ENCODE assay signal across 16 cellular contexts in genomic region chr19:43704002-43704705, GRCh38. TPM values are rescaled to one million over a fixed set of nuclear protein-coding genes. Genes with fewer than 3 reads are reported as not detected.
A peak's percentile ranks its signal among the peaks of the same experiment; 100 is the strongest.
DNase-seq lines count a peak whose midpoint lies in the region; ATAC-seq and TF ChIP-seq lines count a peak whose summit lies in the region.
"Had no signal": no experiment of that assay in that cellular context is flagged by ENCODE, and none has a peak within 500 bp of the region (broad histone marks: within the 10 kb centered on the region; RNA-seq: fewer than 3 reads in every experiment).

No MANE protein-coding gene starts in this region.

- H3K36me3 Mint-ChIP-seq in Caco-2 (ENCODE audit: insufficient read depth, unreplicated experiment), result peaks cover 3% of the 10 kb centered on the region

- H3K36me3 ChIP-seq in Caco-2 (ENCODE audit: control insufficient read depth, insufficient read depth, low read length), result no peaks in the 10 kb centered on the region
- H3K36me3 ChIP-seq: BLaER1 had no signal

- no peak overlapping the region for H3K4me3 ChIP-seq in Caco-2 (ENCODE audit: low read depth, low read length)
- no peak overlapping the region for H3K4me3 ChIP-seq in foreskin fibroblast (ENCODE audit: low read depth in 1 of 2, low read length in 2 of 2)
- H3K4me3 ChIP-seq: BLaER1, SK-N-MC had no signal

- H3K27ac Mint-ChIP-seq in Caco-2 (ENCODE audit: unreplicated experiment), result peak overlapping the region; percentile 32

- H3K4me1 Mint-ChIP-seq in Caco-2 (ENCODE audit: low read depth, unreplicated experiment), result peaks cover 17% of the 10 kb centered on the region

- intact Hi-C loops in Caco-2 (cut with micrococcal nuclease; ENCODE audit: unreplicated experiment), result no loop called here

- peaks cover 11% of the 10 kb centered on the region for H3K9me3 ChIP-seq in Caco-2

- peaks cover 12% of the 10 kb centered on the region for H3K4me1 ChIP-seq in Caco-2

- POLR2A ChIA-PET in Caco-2 (lab: Charles Lee), result no interaction called here

- no peak for TF ChIP-seq CTCF in Caco-2 (IDR thresholded peaks at IDR 0.05; ENCODE audit: insufficient read depth in 1 of 2, low read depth in 1 of 2, low read length in 1 of 2, severe bottlenecking in 1 of 2, unreplicated experiment in 1 of 2)
- TF ChIP-seq CTCF in foreskin fibroblast (IDR thresholded peaks at IDR 0.05; ENCODE audit: low read depth, low read length), result no peak

- peaks cover 5% of the 10 kb centered on the region for H3K9me3 Mint-ChIP-seq in Caco-2 (ENCODE audit: unreplicated experiment)

- DNase-seq in Caco-2 (peak; percentile 28 to 61), HT1080 (ENCODE audit: low read depth) (peak; percentile 20), dermis blood vessel endothelial cell (peak; percentile 71), renal cortical epithelial cell (ENCODE audit: low read depth) (peak; percentile 8), foreskin fibroblast (no peak)
- DNase-seq: Karpas-422, NCI-H1417, NCI-H1930, NCI-H2171, NCI-H446 treated with DMSO at 0.1 percent for 48 hours, NCI-H748 treated with DMSO at 0.1 percent for 48 hours had no signal

- no peaks in the 10 kb centered on the region for H3K27me3 Mint-ChIP-seq in Caco-2 (ENCODE audit: insufficient read depth, unreplicated experiment)

- ATAC-seq in GM19351 (IDR thresholded peaks at IDR 0.05; ENCODE audit: unreplicated experiment) (no peak), HG02759 (IDR thresholded peaks at IDR 0.05; ENCODE audit: unreplicated experiment) (no peak)
- ATAC-seq: Right ventricle myocardium inferior had no signal

- H3K27me3 ChIP-seq in Caco-2 (replicated peaks; ENCODE audit: control insufficient read depth, insufficient read depth, low read length), result no peaks in the 10 kb centered on the region
- H3K27me3 ChIP-seq: BLaER1 had no signal

- CTCF ChIA-PET in Caco-2 (lab: Charles Lee), result interaction anchor here (0.6 kb wide), 1 partner anchor 53 kb away, joined by 3 read pairs; no protein-coding TSS in a partner anchor

- no TSS peak for BruUV-seq in Caco-2 (replicated peaks; lab: Mats Ljungman, UMichigan)

- no peak overlapping the region for H3K4me3 Mint-ChIP-seq in Caco-2 (ENCODE audit: unreplicated experiment)

RNA-seq across cellular contexts. Expression of gene IRGC, which starts 11.7 kb away (rescaled TPM):
- not detected in 2 replicates for total RNA-seq in Caco-2 (2022)
- total RNA-seq in HT1080 (2014; rRNA removed; shearing (Covaris generic)), result not detected in 2 replicates
- polyA plus RNA-seq in HT1080 (2015; cell fraction: cytosol; rRNA removed), result not detected in 2 replicates
- not detected in 2 replicates for polyA plus RNA-seq in HT1080 (2015; cell fraction: nucleus; rRNA removed)
- not detected in 2 replicates for total RNA-seq in dermis blood vessel endothelial cell
- not detected in 2 replicates for total RNA-seq in renal cortical epithelial cell
- total RNA-seq: Right ventricle myocardium inferior had no signal

RNA-seq across cellular contexts. Expression of gene PLAUR, which starts 34.2 kb away (rescaled TPM):
- 2.2 and 3.1 TPM in 2 replicates for total RNA-seq in Caco-2 (2022)
- 217 and 240 TPM in 2 replicates for total RNA-seq in HT1080 (2014; rRNA removed; shearing (Covaris generic))
- polyA plus RNA-seq in HT1080 (2015; cell fraction: cytosol; rRNA removed), result 349 and 370 TPM in 2 replicates
- 300 and 330 TPM in 2 replicates for polyA plus RNA-seq in HT1080 (2015; cell fraction: nucleus; rRNA removed)
- 23.3 and 24.2 TPM in 2 replicates for total RNA-seq in dermis blood vessel endothelial cell
- total RNA-seq in renal cortical epithelial cell, result 21.0 and 180 TPM in 2 replicates

RNA-seq across cellular contexts. Expression of gene SMG9, which starts 50.6 kb away (rescaled TPM):
- total RNA-seq in Caco-2 (2022) (87.6 and 98.8 TPM in 2 replicates), dermis blood vessel endothelial cell (8.8 and 9.0 TPM in 2 replicates), renal cortical epithelial cell (3.8 and 9.9 TPM in 2 replicates)
- 29.0 and 37.5 TPM in 2 replicates for total RNA-seq in HT1080 (2014; rRNA removed; shearing (Covaris generic))
- polyA plus RNA-seq in HT1080 (2015; cell fraction: cytosol; rRNA removed), result 20.1 and 27.5 TPM in 2 replicates
- 134 and 137 TPM in 2 replicates for polyA plus RNA-seq in HT1080 (2015; cell fraction: nucleus; rRNA removed)

Comparison
In these comparisons a context has a peak if more than half of its experiments do, and no peak if none do; other contexts are left out.
1. DNase-seq: peak in Caco-2 (2 of 2), HT1080 (single experiment), dermis blood vessel endothelial cell (single experiment) and renal cortical epithelial cell (single experiment); none in foreskin fibroblast (0 of 2).